Comparison of ENCODE assay signal across 8 cellular contexts in the genomic region with DNA sequence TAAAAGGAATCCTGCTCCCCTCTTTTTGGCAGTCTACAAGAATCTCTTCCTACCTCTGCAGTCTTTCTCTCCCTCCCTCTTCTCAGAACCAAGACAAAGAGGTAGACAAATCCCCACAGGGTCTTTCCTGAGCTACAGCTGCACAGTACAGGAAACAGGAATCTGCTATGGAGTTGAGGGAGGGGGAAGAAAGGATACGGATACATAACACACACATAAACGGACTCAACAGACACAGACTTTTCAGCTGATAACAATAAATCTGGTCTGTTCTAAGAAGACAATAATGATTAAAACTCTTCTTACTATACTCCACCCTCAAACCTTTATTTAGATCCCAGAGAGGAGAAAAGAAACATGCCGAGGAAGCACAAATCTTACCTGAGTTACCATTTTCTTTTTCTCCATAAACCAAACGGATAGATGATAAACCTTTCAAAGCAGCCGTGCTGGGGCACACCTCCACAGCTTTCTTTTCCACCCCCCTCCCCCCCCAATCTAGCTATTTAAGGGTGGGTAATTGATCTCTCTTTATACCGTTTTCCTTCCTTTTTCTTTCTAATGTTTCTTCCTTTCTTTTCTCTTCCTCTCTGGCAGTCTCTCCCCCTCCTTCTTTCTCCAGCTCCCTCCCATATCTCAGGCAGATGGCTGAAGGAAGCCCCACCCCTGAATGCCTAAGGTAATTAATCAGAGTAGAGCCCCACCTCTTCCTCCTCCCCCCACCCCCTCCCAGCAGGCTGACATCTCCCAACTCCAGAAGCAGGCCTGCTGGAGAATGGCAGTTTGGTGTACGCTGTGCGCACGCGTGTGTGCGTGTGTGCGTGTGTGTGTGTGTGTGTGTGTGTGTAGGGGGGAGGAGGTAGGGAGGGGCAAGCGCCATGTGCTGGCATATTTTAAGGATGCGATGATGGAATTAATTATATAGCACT.
DNase-seq lines count a peak whose midpoint lies in the region; ATAC-seq and TF ChIP-seq lines count a peak whose summit lies in the region.

No MANE protein-coding gene starts in this region.

- H2AFZ ChIP-seq in OCI-LY7 (ENCODE audit: low read length) = peak overlapping the region; percentile 11; the same call in 1 of the 2 replicates

- H3K36me3 ChIP-seq in BJ (ENCODE audit: control insufficient read depth, insufficient read depth, low read length) (no peaks in the 10 kb centered on the region), HUES6 (ENCODE audit: control insufficient read depth, insufficient read depth, low read length) (no peaks in the 10 kb centered on the region), OCI-LY7 (ENCODE audit: insufficient read depth, low read length) (no peaks in the 10 kb centered on the region), stomach smooth muscle (ENCODE audit: control insufficient read depth in 2 of 2, insufficient read depth in 2 of 2, low read length in 2 of 2) (no peaks in the 10 kb centered on the region)

- POLR2A ChIA-PET in BJ (lab: Charles Lee) (interaction anchor here (0.6 to 0.7 kb wide), 3 partner anchors 46 to 134 kb away, joined by 3 to 6 read pairs (median 6); no protein-coding TSS in a partner anchor), OCI-LY7 (lab: Charles Lee) (interaction anchor here (0.6 to 1.6 kb wide), 6 partner anchors 12 to 212 kb away, joined by 3 to 5 read pairs (median 4); partner anchors contain the start of gene APOL6)

- intact Hi-C loops in OCI-LY7 (cut with micrococcal nuclease; ENCODE audit: unreplicated experiment) = loop anchor here (1.0 to 10.0 kb wide), 5 partner anchors 55 to 285 kb away; no protein-coding TSS in a partner anchor

- H3K9ac ChIP-seq in HUES6 (ENCODE audit: low read length) (peak overlapping the region; percentile 76), stomach smooth muscle (ENCODE audit: low read length in 2 of 2) (peak overlapping the region; percentile 43 to 58)

- CTCF ChIA-PET in BJ (lab: Yijun Ruan, JAX) (interaction anchor here (0.8 to 3.0 kb wide), 9 partner anchors 54 to 230 kb away, joined by 3 to 9 read pairs (median 4); partner anchors contain the start of gene APOL6), OCI-LY7 (lab: Charles Lee; ENCODE audit: unreplicated experiment) (interaction anchor here (0.5 to 0.8 kb wide), 4 partner anchors 55 to 430 kb away, joined by 3 to 8 read pairs (median 3); no protein-coding TSS in a partner anchor)

- BruUV-seq in OCI-LY7 (replicated peaks; lab: Mats Ljungman, UMichigan) = no TSS peak

- TF ChIP-seq CTCF in BJ (IDR thresholded peaks at IDR 0.05; ENCODE audit: insufficient read depth, low read depth, low read length) = no peak
- TF ChIP-seq CTCF in OCI-LY7 (conservative IDR thresholded peaks at IDR 0.05; ENCODE audit: low read length) = no peak

- peaks cover 50% of the 10 kb centered on the region for H3K4me1 ChIP-seq in HUES6 (ENCODE audit: control insufficient read depth, insufficient read depth, low read length)
- peaks cover 81% of the 10 kb centered on the region for H3K4me1 ChIP-seq in OCI-LY7 (ENCODE audit: insufficient read depth, low read length, poor library complexity, severe bottlenecking)
- H3K4me1 ChIP-seq in stomach smooth muscle (ENCODE audit: control insufficient read depth, insufficient read depth, low read length) = peaks cover 18% of the 10 kb centered on the region

- DNase-seq in BJ (ENCODE audit: low read depth) = peak; percentile 82
- peak; percentile 74 for DNase-seq in OCI-LY7 (ENCODE audit: low spot score)
- peak; percentile 97 for DNase-seq in dermis blood vessel endothelial cell
- DNase-seq in kidney tubule cell (ENCODE audit: low spot score) = peak; percentile 96

- H3K9me2 ChIP-seq in OCI-LY7 (ENCODE audit: insufficient read depth, low read length) = no peaks in the 10 kb centered on the region

- H4K20me1 ChIP-seq in OCI-LY7 (ENCODE audit: insufficient read depth, low read length) = no peaks in the 10 kb centered on the region

- H3K4me2 ChIP-seq in OCI-LY7 (ENCODE audit: low read length) = peak overlapping the region; percentile 91

- H3K4me3 ChIP-seq in BJ (ENCODE audit: low read depth, low read length) (peak overlapping the region; percentile 71), HUES6 (ENCODE audit: low read depth, low read length) (peak overlapping the region; percentile 89), OCI-LY7 (ENCODE audit: low read depth, low read length, poor library complexity, severe bottlenecking) (peak overlapping the region; percentile 74), stomach smooth muscle (ENCODE audit: low read length in 2 of 2) (peak overlapping the region; percentile 59 to 71)

- peaks cover 70% of the 10 kb centered on the region for H3K79me2 ChIP-seq in OCI-LY7 (ENCODE audit: insufficient read depth, low read depth, low read length)

- H3K27me3 ChIP-seq in BJ (ENCODE audit: control insufficient read depth, insufficient read depth, low read length) = no peaks in the 10 kb centered on the region
- H3K27me3 ChIP-seq in HUES6 (ENCODE audit: control insufficient read depth, insufficient read depth, low read length) = no peaks in the 10 kb centered on the region
- H3K27me3 ChIP-seq in stomach smooth muscle (ENCODE audit: control insufficient read depth in 1 of 2, insufficient read depth in 2 of 2, low read length in 2 of 2) = no peaks in the 10 kb centered on the region

- peak overlapping the region; percentile 81; the same call in 1 of the 2 replicates for H3K27ac ChIP-seq in HUES6 (ENCODE audit: low read depth, low read length)
- H3K27ac ChIP-seq in OCI-LY7 (ENCODE audit: low read depth, low read length, poor library complexity, severe bottlenecking) = peak overlapping the region; percentile 67
- H3K27ac ChIP-seq in stomach smooth muscle (ENCODE audit: low read length) = peak overlapping the region; percentile 56

- no peak for ATAC-seq in GM19395 (IDR thresholded peaks at IDR 0.05; ENCODE audit: unreplicated experiment)
- no peak for ATAC-seq in HG02678 (IDR thresholded peaks at IDR 0.05; ENCODE audit: unreplicated experiment)

- no peaks in the 10 kb centered on the region for H3K9me3 ChIP-seq in HUES6 (ENCODE audit: control insufficient read depth, insufficient read depth, low read depth, low read length)
- H3K9me3 ChIP-seq in OCI-LY7 (ENCODE audit: low read length) = no peaks in the 10 kb centered on the region
- no peaks in the 10 kb centered on the region for H3K9me3 ChIP-seq in stomach smooth muscle (ENCODE audit: control insufficient read depth in 2 of 2, low read length in 2 of 2)
